In genomic region chr10:124791378-124792348, GRCh38 we compare ENCODE assay signal across 8 cellular contexts. TPM values are rescaled to one million over a fixed set of nuclear protein-coding genes. Genes with fewer than 3 reads are reported as not detected.
DNase-seq lines count a peak whose midpoint lies in the region; ATAC-seq lines count a peak whose summit lies in the region.

TSS of gene EEF1AKMT2 (minus strand) at chr10:124791887. CDS start at chr10:124791833, 54 bp downstream.

- ATAC-seq in GM19025 (IDR thresholded peaks at IDR 0.05; ENCODE audit: low read depth, unreplicated experiment) (peak; percentile 90), HG03280 (IDR thresholded peaks at IDR 0.05; ENCODE audit: unreplicated experiment) (peak; percentile 94)

- DNase-seq in AML-193 (lab: John Stamatoyannopoulos, UW), result peak; percentile 59 to 67
- peak; percentile 36 for DNase-seq in NCI-H345 treated with DMSO at 0.1 percent for 48 hours (lab: John Stamatoyannopoulos, UW; ENCODE audit: unreplicated experiment)
- DNase-seq in activated CD4-positive, alpha-beta T cell treated with anti-CD3 and anti-CD28 coated beads for 1 hour, result peak; percentile 72
- peak; percentile 91 for DNase-seq in cerebellum (ENCODE audit: low spot score)
- DNase-seq in kidney tubule cell (ENCODE audit: low spot score), result peak; percentile 88
- DNase-seq in stimulated activated CD4-positive, alpha-beta T cell treated with anti-CD3 and anti-CD28 coated beads, Interleukin-1b, Interleukin-23, amount 100 ng/mL, for 24 hours (ENCODE audit: low read depth in 4 of 4, low spot score in 1 of 4), result peak; percentile 60 to 76 (median 69)

RNA-seq across cellular contexts. Expression of gene EEF1AKMT2, which starts in this region (rescaled TPM):
- 53.9 TPM for total RNA-seq in cerebellum

Comparison
In these comparisons a context has a peak if more than half of its experiments do, and no peak if none do; other contexts are left out.
1. Peak in every context shown above with its lines: DNase-seq and ATAC-seq.
2. DNase-seq: peak in every context shown above with its lines; median percentile 91 in cerebellum; 88 in kidney tubule cell; 72 in activated CD4-positive, alpha-beta T cell treated with anti-CD3 and anti-CD28 coated beads for 1 hour; 69 in stimulated activated CD4-positive, alpha-beta T cell treated with anti-CD3 and anti-CD28 coated beads, Interleukin-1b, Interleukin-23, amount 100 ng/mL, for 24 hours; 63 in AML-193; 36 in NCI-H345 treated with DMSO at 0.1 percent for 48 hours.